Comparison of ENCODE assay signal across 20 cellular contexts in genomic region chr3:184449161-184449515, GRCh38.
"Had no signal": no experiment of that assay in that cellular context is flagged by ENCODE, and none has a peak within 500 bp of the region (broad histone marks: within the 10 kb centered on the region; RNA-seq: fewer than 3 reads in every experiment).

No MANE protein-coding gene starts in this region.

- H3K9me3 Mint-ChIP-seq: activated CD4-positive, alpha-beta memory T cell treated with anti-CD3 and anti-CD28 coated beads, Interleukin-2, amount 10 ng/mL, durations not matched to agents 7 days and 5 days; activated naive CD8-positive, alpha-beta T cell treated with anti-CD3 and anti-CD28 coated beads, Interleukin-2, amount 10 ng/mL, durations not matched to agents 7 days and 5 days; activated T-helper 17 cell treated with anti-CD3 and anti-CD28 coated beads, Interleukin-2, amount 50 U/mL, for 72 hours; brain had no signal

- H3K27ac Mint-ChIP-seq: activated CD4-positive, alpha-beta memory T cell treated with anti-CD3 and anti-CD28 coated beads, Interleukin-2, amount 10 ng/mL, durations not matched to agents 7 days and 5 days; activated CD4-positive, alpha-beta T cell treated with anti-CD3 and anti-CD28 coated beads for 36 hours; activated CD8-positive, alpha-beta memory T cell treated with anti-CD3 and anti-CD28 coated beads, Interleukin-2, amount 10 ng/mL, durations not matched to agents 7 days and 5 days; activated naive CD8-positive, alpha-beta T cell treated with anti-CD3 and anti-CD28 coated beads, Interleukin-2, amount 10 ng/mL, durations not matched to agents 7 days and 5 days; activated T-helper 17 cell treated with anti-CD3 and anti-CD28 coated beads, Interleukin-2, amount 50 U/mL, for 72 hours; brain had no signal

- H3K4me1 Mint-ChIP-seq: activated CD4-positive, alpha-beta memory T cell treated with anti-CD3 and anti-CD28 coated beads, Interleukin-2, amount 10 ng/mL, durations not matched to agents 7 days and 5 days; activated CD4-positive, alpha-beta T cell treated with anti-CD3 and anti-CD28 coated beads for 36 hours; activated CD8-positive, alpha-beta memory T cell treated with anti-CD3 and anti-CD28 coated beads, Interleukin-2, amount 10 ng/mL, durations not matched to agents 7 days and 5 days; activated naive CD8-positive, alpha-beta T cell treated with anti-CD3 and anti-CD28 coated beads, Interleukin-2, amount 10 ng/mL, durations not matched to agents 7 days and 5 days; activated T-helper 17 cell treated with anti-CD3 and anti-CD28 coated beads, Interleukin-2, amount 50 U/mL, for 72 hours; brain had no signal

- DNase-seq: activated CD4-positive, alpha-beta memory T cell treated with anti-CD3 and anti-CD28 coated beads, Interleukin-2, amount 10 ng/mL, durations not matched to agents 7 days and 5 days; activated CD4-positive, alpha-beta T cell treated with anti-CD3 and anti-CD28 coated beads for 36 hours; activated CD8-positive, alpha-beta memory T cell treated with anti-CD3 and anti-CD28 coated beads, Interleukin-2, amount 10 ng/mL, durations not matched to agents 7 days and 5 days; activated naive CD4-positive, alpha-beta T cell; activated naive CD8-positive, alpha-beta T cell treated with anti-CD3 and anti-CD28 coated beads, Interleukin-2, amount 10 ng/mL, durations not matched to agents 7 days and 5 days; activated T-cell treated with anti-CD3 and anti-CD28 coated beads, Interleukin-2, amount 50 U/mL, for 1 hour; amygdala; effector CD4-positive, alpha-beta T cell; kidney; stimulated activated CD4-positive, alpha-beta T cell treated with anti-CD3 and anti-CD28 coated beads, Interleukin-2, amount 100 ng/mL, for 24 hours; stimulated activated naive CD4-positive, alpha-beta T cell treated with Interleukin-2 at 50 U/mL for 16 hours; substantia nigra; tibial artery had no signal

- H3K4me3 ChIP-seq: prostate gland, right atrium auricular region, tibial artery had no signal

- H3K36me3 ChIP-seq: prostate gland, right atrium auricular region, tibial artery had no signal

- H3K9me3 ChIP-seq: prostate gland, right atrium auricular region, tibial artery had no signal

- FAIRE-seq: kidney, TTC549 had no signal

- H3K27me3 ChIP-seq: foreskin keratinocyte, right atrium auricular region had no signal

- ATAC-seq: activated CD4-positive, alpha-beta T cell treated with anti-CD3 and anti-CD28 coated beads for 36 hours; activated CD8-positive, alpha-beta memory T cell treated with anti-CD3 and anti-CD28 coated beads, Interleukin-2, amount 10 ng/mL, durations not matched to agents 7 days and 5 days; activated T-helper 17 cell treated with anti-CD3 and anti-CD28 coated beads, Interleukin-2, amount 50 U/mL, for 72 hours; left lobe of liver had no signal

- H3K27ac ChIP-seq: foreskin keratinocyte, right atrium auricular region, tibial artery had no signal

- H3K4me3 Mint-ChIP-seq: activated CD4-positive, alpha-beta memory T cell treated with anti-CD3 and anti-CD28 coated beads, Interleukin-2, amount 10 ng/mL, durations not matched to agents 7 days and 5 days; activated CD4-positive, alpha-beta T cell treated with anti-CD3 and anti-CD28 coated beads for 36 hours; activated CD8-positive, alpha-beta memory T cell treated with anti-CD3 and anti-CD28 coated beads, Interleukin-2, amount 10 ng/mL, durations not matched to agents 7 days and 5 days; activated naive CD8-positive, alpha-beta T cell treated with anti-CD3 and anti-CD28 coated beads, Interleukin-2, amount 10 ng/mL, durations not matched to agents 7 days and 5 days; activated T-helper 17 cell treated with anti-CD3 and anti-CD28 coated beads, Interleukin-2, amount 50 U/mL, for 72 hours; brain had no signal

- H3K27me3 Mint-ChIP-seq: activated CD4-positive, alpha-beta memory T cell treated with anti-CD3 and anti-CD28 coated beads, Interleukin-2, amount 10 ng/mL, durations not matched to agents 7 days and 5 days; activated CD4-positive, alpha-beta T cell treated with anti-CD3 and anti-CD28 coated beads for 36 hours had no signal

- H3K36me3 Mint-ChIP-seq: activated CD8-positive, alpha-beta memory T cell treated with anti-CD3 and anti-CD28 coated beads, Interleukin-2, amount 10 ng/mL, durations not matched to agents 7 days and 5 days; activated naive CD8-positive, alpha-beta T cell treated with anti-CD3 and anti-CD28 coated beads, Interleukin-2, amount 10 ng/mL, durations not matched to agents 7 days and 5 days; brain had no signal

- H3K4me1 ChIP-seq: prostate gland, right atrium auricular region had no signal
